14 cellular contexts compared by ENCODE assay signal in genomic region chr2:133676392-133677130, GRCh38.
DNase-seq lines count a peak whose midpoint lies in the region; ATAC-seq and TF ChIP-seq lines count a peak whose summit lies in the region.
"Had no signal": no experiment of that assay in that cellular context is flagged by ENCODE, and none has a peak within 500 bp of the region (broad histone marks: within the 10 kb centered on the region; RNA-seq: fewer than 3 reads in every experiment).

No MANE protein-coding gene starts in this region.

- no peaks in the 10 kb centered on the region for H3K9me3 ChIP-seq in fibroblast of lung (ENCODE audit: control insufficient read depth, insufficient read depth, low read depth, low read length)
- H3K9me3 ChIP-seq in stomach: no peaks in the 10 kb centered on the region
- H3K9me3 ChIP-seq: adrenal gland, testis had no signal

- WGBS in stomach, 5 donors: 46 to 68% (median 66%) methylated on average over 1 of the region's 1 CpG

- peaks cover 78% of the 10 kb centered on the region for H3K4me1 Mint-ChIP-seq in neural crest cell
- no peaks in the 10 kb centered on the region for H3K4me1 Mint-ChIP-seq in activated T-cell treated with anti-CD3 and anti-CD28 coated beads, Interleukin-2, amount 50 U/mL, for 4 hours (ENCODE audit: low read depth)
- H3K4me1 Mint-ChIP-seq: CD8-positive, alpha-beta memory T cell had no signal

- H3K4me3 Mint-ChIP-seq in neural crest cell: no peak overlapping the region
- no peak overlapping the region for H3K4me3 Mint-ChIP-seq in activated T-cell treated with anti-CD3 and anti-CD28 coated beads, Interleukin-2, amount 50 U/mL, for 4 hours
- H3K4me3 Mint-ChIP-seq: activated T-cell treated with anti-CD3 and anti-CD28 coated beads, Interleukin-2, amount 50 U/mL, for 72 hours; CD8-positive, alpha-beta memory T cell had no signal

- H2AFZ ChIP-seq in fibroblast of lung (ENCODE audit: low read length): no peak overlapping the region

- H3K79me2 ChIP-seq in fibroblast of lung (ENCODE audit: control insufficient read depth, insufficient read depth, low read length): no peaks in the 10 kb centered on the region

- no peaks in the 10 kb centered on the region for H3K36me3 Mint-ChIP-seq in neural crest cell (ENCODE audit: low read depth)
- no peaks in the 10 kb centered on the region for H3K36me3 Mint-ChIP-seq in activated T-cell treated with anti-CD3 and anti-CD28 coated beads, Interleukin-2, amount 50 U/mL, for 4 hours (ENCODE audit: insufficient read depth)
- H3K36me3 Mint-ChIP-seq: CD8-positive, alpha-beta memory T cell had no signal

- H3K9me3 Mint-ChIP-seq in neural crest cell: no peaks in the 10 kb centered on the region
- H3K9me3 Mint-ChIP-seq in activated T-cell treated with anti-CD3 and anti-CD28 coated beads, Interleukin-2, amount 50 U/mL, for 4 hours: no peaks in the 10 kb centered on the region

- H3K27me3 ChIP-seq in fibroblast of lung (ENCODE audit: control insufficient read depth, insufficient read depth, low read length) (no peaks in the 10 kb centered on the region), stomach (no peaks in the 10 kb centered on the region)
- H3K27me3 ChIP-seq: adrenal gland, testis had no signal

- H3K36me3 ChIP-seq in fibroblast of lung (ENCODE audit: control insufficient read depth, insufficient read depth, low read length): no peaks in the 10 kb centered on the region
- H3K36me3 ChIP-seq in stomach: no peaks in the 10 kb centered on the region
- H3K36me3 ChIP-seq: adrenal gland had no signal

- intact Hi-C loops in stomach (cut with DNase I; ENCODE audit: low total_unique reads): no loop called here

- H4K20me1 ChIP-seq in fibroblast of lung (ENCODE audit: control insufficient read depth, extremely low read depth, insufficient read depth, low read length): no peaks in the 10 kb centered on the region

- H3K4me3 ChIP-seq in fibroblast of lung (replicated peaks in 1 of 4; ENCODE audit: control extremely low read depth in 1 of 4, insufficient read depth in 1 of 4, low read depth in 3 of 4, low read length in 4 of 4): no peak overlapping the region
- no peak overlapping the region for H3K4me3 ChIP-seq in stomach
- H3K4me3 ChIP-seq: adrenal gland, testis had no signal

- DNase-seq in EL (peak; percentile 53), SW480 (ENCODE audit: low spot score) (peak; percentile 36), fibroblast of lung (ENCODE audit: low read depth in 2 of 2) (peak; percentile 49 to 82), neural crest cell (ENCODE audit: low read depth, low spot score) (no peak), Ammon's horn (ENCODE audit: low spot score) (no peak), stomach (no peak)
- DNase-seq in activated T-cell treated with anti-CD3 and anti-CD28 coated beads, Interleukin-2, amount 50 U/mL, for 4 hours: no peak
- DNase-seq: activated T-cell treated with anti-CD3 and anti-CD28 coated beads, Interleukin-2, amount 50 U/mL, for 72 hours; adrenal gland; CD8-positive, alpha-beta memory T cell; midbrain; NCI-H2107; SHP77; testis had no signal

- TF ChIP-seq POLR2A in stomach (IDR thresholded peaks at IDR 0.05): no peak

- no peak overlapping the region for H3K9ac ChIP-seq in fibroblast of lung (ENCODE audit: insufficient read depth, low read length)

- TF ChIP-seq EP300 in stomach (IDR thresholded peaks at IDR 0.05): no peak

- H3K27me3 Mint-ChIP-seq in neural crest cell (ENCODE audit: low read depth): no peaks in the 10 kb centered on the region
- peaks cover 7% of the 10 kb centered on the region for H3K27me3 Mint-ChIP-seq in activated T-cell treated with anti-CD3 and anti-CD28 coated beads, Interleukin-2, amount 50 U/mL, for 4 hours (ENCODE audit: low read depth)

- TF ChIP-seq CTCF in fibroblast of lung (conservative IDR thresholded peaks at IDR 0.05 in 1 of 2, IDR thresholded peaks at IDR 0.05 in 1 of 2; ENCODE audit: low read depth in 1 of 2, low read length in 2 of 2) (no peak), neural crest cell (conservative IDR thresholded peaks at IDR 0.05) (no peak), stomach (IDR thresholded peaks at IDR 0.05) (no peak)

- H3K27ac ChIP-seq in fibroblast of lung (ENCODE audit: insufficient read depth, low read length) (peak overlapping the region; percentile 8), stomach (no peak overlapping the region)
- H3K27ac ChIP-seq: adrenal gland, testis had no signal

- H3K4me2 ChIP-seq in fibroblast of lung (ENCODE audit: extremely low read depth, insufficient read depth, low read length): no peak overlapping the region

- no peak for ATAC-seq in activated T-cell treated with anti-CD3 and anti-CD28 coated beads, Interleukin-2, amount 50 U/mL, for 4 hours
- ATAC-seq: activated T-cell treated with anti-CD3 and anti-CD28 coated beads, Interleukin-2, amount 50 U/mL, for 72 hours had no signal

- peak overlapping the region; percentile 94 for H3K27ac Mint-ChIP-seq in neural crest cell (ENCODE audit: unreplicated experiment)
- H3K27ac Mint-ChIP-seq: activated T-cell treated with anti-CD3 and anti-CD28 coated beads, Interleukin-2, amount 50 U/mL, for 72 hours; CD8-positive, alpha-beta memory T cell had no signal

- H3K4me1 ChIP-seq in fibroblast of lung (ENCODE audit: control insufficient read depth, extremely low read depth, insufficient read depth, low read length) (peaks cover 15% of the 10 kb centered on the region), stomach (peaks cover 3 to 25% (median 19%) of the 10 kb centered on the region in 4 donors)
- H3K4me1 ChIP-seq: adrenal gland had no signal

Comparison
In these comparisons a context has a peak if more than half of its experiments do, and no peak if none do; other contexts are left out.
1. DNase-seq: peak in EL (single experiment), SW480 (single experiment) and fibroblast of lung (2 of 2); none in neural crest cell (single experiment), Ammon's horn (single experiment), activated T-cell treated with anti-CD3 and anti-CD28 coated beads, Interleukin-2, amount 50 U/mL, for 4 hours (single experiment) and stomach (single experiment).